ENCODE assay signal across 21 cellular contexts in genomic region chr16:83727751-83728352, GRCh38.
"Had no signal": no experiment of that assay in that cellular context is flagged by ENCODE, and none has a peak within 500 bp of the region (broad histone marks: within the 10 kb centered on the region; RNA-seq: fewer than 3 reads in every experiment).

No MANE protein-coding gene starts in this region.

- H3K27ac Mint-ChIP-seq: activated B cell treated with CpG ODN at 0.5 μM for 24 hours; activated naive CD4-positive, alpha-beta T cell treated with anti-CD3 and anti-CD28 coated beads, Interleukin-2, amount 10 ng/mL, durations not matched to agents 7 days and 5 days; activated T-cell treated with anti-CD3 and anti-CD28 coated beads, Interleukin-2, amount 50 U/mL, for 72 hours; brain had no signal

- H3K27me3 ChIP-seq: neutrophil, right atrium auricular region, upper lobe of right lung had no signal

- H3K4me1 Mint-ChIP-seq: activated B cell treated with CpG ODN at 0.5 μM for 24 hours, brain had no signal

- ATAC-seq: activated T-cell treated with anti-CD3 and anti-CD28 coated beads, Interleukin-2, amount 50 U/mL, for 72 hours; esophagus mucosa; psoas muscle had no signal

- H3K4me3 ChIP-seq: left ventricle myocardium inferior, pancreas, psoas muscle, right atrium auricular region, upper lobe of right lung had no signal

- H3K36me3 Mint-ChIP-seq: activated naive CD4-positive, alpha-beta T cell treated with anti-CD3 and anti-CD28 coated beads, Interleukin-2, amount 10 ng/mL, durations not matched to agents 7 days and 5 days; brain; natural killer cell treated with Interleukin-12 subunit alpha and Interleukin-12 subunit beta and Interleukin-15 and Interleukin-18, amount 100 ng/mL, for 72 hours had no signal

- H3K4me1 ChIP-seq: left ventricle myocardium inferior, pancreas, right atrium auricular region, upper lobe of right lung had no signal

- H3K9me3 ChIP-seq: neutrophil, pancreas, psoas muscle, right atrium auricular region, upper lobe of right lung had no signal

- H3K36me3 ChIP-seq: left ventricle myocardium inferior, neutrophil, pancreas, right atrium auricular region, upper lobe of right lung had no signal

- DNase-seq: activated B cell treated with CpG ODN at 0.5 μM for 24 hours; activated CD4-positive, alpha-beta T cell treated with anti-CD3 and anti-CD28 coated beads for 4 hours; activated CD4-positive, alpha-beta T cell treated with anti-CD3 and anti-CD28 coated beads, Interleukin-2, amount 50 U/mL, for 48 hours; activated effector memory CD4-positive, alpha-beta T cell treated with Interleukin-2 at 50 U/mL for 16 hours; activated naive CD4-positive, alpha-beta T cell treated with anti-CD3 and anti-CD28 coated beads, Interleukin-2, amount 10 ng/mL, durations not matched to agents 7 days and 5 days; activated T-cell treated with anti-CD3 and anti-CD28 coated beads, Interleukin-2, amount 50 U/mL, for 72 hours; anterior cingulate cortex; effector CD8-positive, alpha-beta T cell; left ventricle myocardium inferior; midbrain; pancreas; psoas muscle; stimulated activated CD4-positive, alpha-beta T cell treated with anti-CD3 and anti-CD28 coated beads, Interleukin-4, amount 100 ng/mL, for 24 hours; stimulated activated naive CD4-positive, alpha-beta T cell treated with Interleukin-2 at 50 U/mL for 16 hours; T-helper 9 cell; upper lobe of right lung had no signal

- H3K27me3 Mint-ChIP-seq: activated naive CD4-positive, alpha-beta T cell treated with anti-CD3 and anti-CD28 coated beads, Interleukin-2, amount 10 ng/mL, durations not matched to agents 7 days and 5 days had no signal

- H3K27ac ChIP-seq: left ventricle myocardium inferior, neutrophil, pancreas, psoas muscle, right atrium auricular region, upper lobe of right lung had no signal

- H3K4me3 Mint-ChIP-seq: activated B cell treated with CpG ODN at 0.5 μM for 24 hours; activated naive CD4-positive, alpha-beta T cell treated with anti-CD3 and anti-CD28 coated beads, Interleukin-2, amount 10 ng/mL, durations not matched to agents 7 days and 5 days; activated T-cell treated with anti-CD3 and anti-CD28 coated beads, Interleukin-2, amount 50 U/mL, for 72 hours; brain had no signal
